In the genomic region with DNA sequence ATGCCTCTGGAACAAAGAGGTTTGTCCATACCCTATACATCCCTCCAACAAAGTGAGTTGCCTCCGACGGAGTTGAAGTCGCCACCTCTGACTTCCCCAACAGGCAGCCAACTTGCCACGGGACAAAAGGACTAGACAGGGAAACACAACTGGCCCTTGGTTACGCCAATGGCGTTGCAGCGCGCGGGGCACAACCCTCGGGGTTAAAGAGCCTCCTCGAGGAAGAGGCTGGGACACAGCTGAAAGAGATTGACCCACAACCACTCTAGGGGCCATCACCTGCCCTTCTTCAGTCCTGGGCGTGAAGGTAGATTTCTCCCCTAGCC, we compare ENCODE assay signal across 8 cellular contexts. TPM values are rescaled to one million over a fixed set of nuclear protein-coding genes. Genes with fewer than 3 reads are reported as not detected.
A peak's percentile ranks its signal among the peaks of the same experiment; 100 is the strongest.
DNase-seq lines count a peak whose midpoint lies in the region; ATAC-seq and TF ChIP-seq lines count a peak whose summit lies in the region.

No MANE protein-coding gene starts in this region.

- POLR2A ChIA-PET in AG04450 (lab: Yijun Ruan, JAX), result interaction anchor here (0.8 to 2.2 kb wide), 8 partner anchors 10 to 307 kb away, joined by 3 to 35 read pairs (median 5); partner anchors contain the start of genes EIF2B4, MPV17, NRBP1 and SLC4A1AP

- CTCF ChIA-PET in AG04450 (lab: Charles Lee), result interaction anchor here (1.8 kb wide), 1 partner anchor 33 kb away, joined by 5 read pairs; the partner anchor contains the start of gene MPV17

- no peak for TF ChIP-seq CTCF in AG04450 (IDR thresholded peaks at IDR 0.05; ENCODE audit: low read depth, low read length)
- TF ChIP-seq CTCF in GM12875 (IDR thresholded peaks at IDR 0.05; ENCODE audit: borderline replicate concordance, insufficient read depth, low read depth, low read length), result no peak
- TF ChIP-seq CTCF in right atrium auricular region (IDR thresholded peaks at IDR 0.05), result no peak

- no peaks in the 10 kb centered on the region for H3K27me3 ChIP-seq in AG04450 (ENCODE audit: control insufficient read depth, insufficient read depth, low read length)
- no peaks in the 10 kb centered on the region for H3K27me3 ChIP-seq in right atrium auricular region

- no peaks in the 10 kb centered on the region for H3K9me3 Mint-ChIP-seq in activated naive CD4-positive, alpha-beta T cell treated with anti-CD3 and anti-CD28 coated beads, Interleukin-2, amount 50 U/mL, for 72 hours

- peak overlapping the region; percentile 97 to 99 for H3K27ac Mint-ChIP-seq in activated naive CD4-positive, alpha-beta T cell treated with anti-CD3 and anti-CD28 coated beads, Interleukin-2, amount 50 U/mL, for 72 hours

- no peaks in the 10 kb centered on the region for H3K36me3 ChIP-seq in right atrium auricular region

- H3K27ac ChIP-seq in AG04450 (ENCODE audit: low read depth, low read length) (peak overlapping the region; percentile 96), right atrium auricular region (peak overlapping the region; percentile 84 to 85)

- DNase-seq in AG04450 (ENCODE audit: low read depth, low spot score), result no peak
- peak; percentile 68 for DNase-seq in NCI-H2196 (lab: John Stamatoyannopoulos, UW; ENCODE audit: unreplicated experiment)
- peak; percentile 64 to 72 for DNase-seq in activated naive CD4-positive, alpha-beta T cell treated with anti-CD3 and anti-CD28 coated beads, Interleukin-2, amount 50 U/mL, for 72 hours (ENCODE audit: low spot score in 2 of 2)
- DNase-seq in right atrium auricular region (ENCODE audit: low spot score), result peak; percentile 64
- DNase-seq in renal cortical epithelial cell (ENCODE audit: low read depth), result peak; percentile 33
- DNase-seq in DMS153 treated with DMSO at 0.1 percent for 48 hours (lab: John Stamatoyannopoulos, UW; ENCODE audit: unreplicated experiment), result no peak

- H3K4me1 ChIP-seq in right atrium auricular region, result peaks cover 0 to 34% of the 10 kb centered on the region in 2 donors

- no peaks in the 10 kb centered on the region; the same call in 1 of the 2 replicates for H3K9me3 ChIP-seq in AG04450 (ENCODE audit: control insufficient read depth, insufficient read depth, low read length)
- H3K9me3 ChIP-seq in right atrium auricular region, result no peaks in the 10 kb centered on the region

- H3K4me3 ChIP-seq in AG04450 (ENCODE audit: low read depth, low read length), result peak overlapping the region; percentile 98
- H3K4me3 ChIP-seq in GM12875 (ENCODE audit: low read depth, low read length), result peak overlapping the region; percentile 67
- H3K4me3 ChIP-seq in right atrium auricular region, result peak overlapping the region; percentile 69 to 93

- peak; percentile 22 for ATAC-seq in HG02852 (IDR thresholded peaks at IDR 0.05; ENCODE audit: unreplicated experiment)
- peak; percentile 51 to 58 for ATAC-seq in activated naive CD4-positive, alpha-beta T cell treated with anti-CD3 and anti-CD28 coated beads, Interleukin-2, amount 50 U/mL, for 72 hours

- peaks cover 27 to 28% of the 10 kb centered on the region in 2 donors for H3K36me3 Mint-ChIP-seq in activated naive CD4-positive, alpha-beta T cell treated with anti-CD3 and anti-CD28 coated beads, Interleukin-2, amount 50 U/mL, for 72 hours

RNA-seq across cellular contexts. Expression of gene GTF3C2, which starts 0.5 kb away (rescaled TPM):
- 39.0 TPM in 2 replicates for polyA plus RNA-seq in AG04450 (2011; rRNA removed)
- 38.5 and 40.3 TPM in 2 replicates for polyA minus RNA-seq in AG04450 (2011; rRNA and poly(A)+ RNA removed)
- total RNA-seq in activated naive CD4-positive, alpha-beta T cell treated with anti-CD3 and anti-CD28 coated beads, Interleukin-2, amount 50 U/mL, for 72 hours, result 10 to 100 TPM; 62.1 to 76.0 TPM
- total RNA-seq in right atrium auricular region (10 to 100 TPM; 19.1 to 19.7 TPM), renal cortical epithelial cell (32.1 and 40.2 TPM in 2 replicates)

RNA-seq across cellular contexts. Expression of gene EIF2B4, which starts 14.1 kb away (rescaled TPM):
- 43.0 and 52.2 TPM in 2 replicates for polyA plus RNA-seq in AG04450 (2011; rRNA removed)
- 43.8 and 50.8 TPM in 2 replicates for polyA minus RNA-seq in AG04450 (2011; rRNA and poly(A)+ RNA removed)
- 10 to 100 TPM; 34.2 to 51.1 TPM for total RNA-seq in activated naive CD4-positive, alpha-beta T cell treated with anti-CD3 and anti-CD28 coated beads, Interleukin-2, amount 50 U/mL, for 72 hours
- 10 to 100 TPM; 27.1 to 36.3 TPM for total RNA-seq in right atrium auricular region
- 26.9 and 27.8 TPM in 2 replicates for total RNA-seq in renal cortical epithelial cell

RNA-seq across cellular contexts. Expression of gene SNX17, which starts 14.4 kb away (rescaled TPM):
- polyA plus RNA-seq in AG04450 (2011; rRNA removed), result 123 and 137 TPM in 2 replicates
- 88.8 and 96.5 TPM in 2 replicates for polyA minus RNA-seq in AG04450 (2011; rRNA and poly(A)+ RNA removed)
- 10 to 100 TPM; 56.4 to 82.1 TPM for total RNA-seq in activated naive CD4-positive, alpha-beta T cell treated with anti-CD3 and anti-CD28 coated beads, Interleukin-2, amount 50 U/mL, for 72 hours
- total RNA-seq in right atrium auricular region (10 to 100 TPM; 66.0 to 69.3 TPM), renal cortical epithelial cell (94.9 and 125 TPM in 2 replicates)

RNA-seq across cellular contexts. Expression of gene ZNF513, which starts 24.5 kb away (rescaled TPM):
- polyA plus RNA-seq in AG04450 (2011; rRNA removed), result 7.4 and 11.1 TPM in 2 replicates
- polyA minus RNA-seq in AG04450 (2011; rRNA and poly(A)+ RNA removed), result 8.4 and 8.7 TPM in 2 replicates
- 10 to 100 TPM; 10.7 to 12.4 TPM for total RNA-seq in activated naive CD4-positive, alpha-beta T cell treated with anti-CD3 and anti-CD28 coated beads, Interleukin-2, amount 50 U/mL, for 72 hours
- total RNA-seq in right atrium auricular region (1 to 10 TPM; 4.7 to 6.2 TPM), renal cortical epithelial cell (9.2 and 11.3 TPM in 2 replicates)

RNA-seq across cellular contexts. Expression of gene MPV17, which starts 33.1 kb away (rescaled TPM):
- polyA plus RNA-seq in AG04450 (2011; rRNA removed), result 183 and 191 TPM in 2 replicates
- 157 and 184 TPM in 2 replicates for polyA minus RNA-seq in AG04450 (2011; rRNA and poly(A)+ RNA removed)
- 100 to 1,000 TPM in 1 of 2 donors, 10 to 100 TPM in 1; 90.1 to 111 TPM for total RNA-seq in activated naive CD4-positive, alpha-beta T cell treated with anti-CD3 and anti-CD28 coated beads, Interleukin-2, amount 50 U/mL, for 72 hours
- total RNA-seq in right atrium auricular region (10 to 100 TPM; 73.9 to 74.3 TPM), renal cortical epithelial cell (30.0 and 42.6 TPM in 2 replicates)

Comparison
In these comparisons a context has a peak if more than half of its experiments do, and no peak if none do; other contexts are left out.
1. DNase-seq: peak in NCI-H2196 (single experiment), activated naive CD4-positive, alpha-beta T cell treated with anti-CD3 and anti-CD28 coated beads, Interleukin-2, amount 50 U/mL, for 72 hours (2 of 2), right atrium auricular region (single experiment) and renal cortical epithelial cell (single experiment); none in AG04450 (single experiment) and DMS153 treated with DMSO at 0.1 percent for 48 hours (single experiment).
2. Peak in every context shown above with its lines, with median percentiles within 50 percentile points of each other: H3K4me3 ChIP-seq.